In genomic region chr2:73987948-73988700, GRCh38 we compare ENCODE assay signal across 10 cellular contexts. TPM values are rescaled to one million over a fixed set of nuclear protein-coding genes. Genes with fewer than 3 reads are reported as not detected.
DNase-seq lines count a peak whose midpoint lies in the region; ATAC-seq and TF ChIP-seq lines count a peak whose summit lies in the region.
"Had no signal": no experiment of that assay in that cellular context is flagged by ENCODE, and none has a peak within 500 bp of the region (broad histone marks: within the 10 kb centered on the region; RNA-seq: fewer than 3 reads in every experiment).

No MANE protein-coding gene starts in this region.

- peaks cover 13% of the 10 kb centered on the region for H3K9me3 Mint-ChIP-seq in activated naive CD4-positive, alpha-beta T cell treated with anti-CD3 and anti-CD28 coated beads, Interleukin-2, amount 10 ng/mL, durations not matched to agents 7 days and 5 days
- H3K9me3 Mint-ChIP-seq in activated naive CD8-positive, alpha-beta T cell treated with anti-CD3 and anti-CD28 coated beads, Interleukin-2, amount 50 U/mL, for 24 hours = peaks cover 9% of the 10 kb centered on the region

- H3K27me3 ChIP-seq in lung (ENCODE audit: control insufficient read depth, insufficient read depth) = no peaks in the 10 kb centered on the region
- no peaks in the 10 kb centered on the region for H3K27me3 ChIP-seq in thyroid gland
- no peaks in the 10 kb centered on the region for H3K27me3 ChIP-seq in SJCRH30
- H3K27me3 ChIP-seq: cardiac muscle cell had no signal

- H3K4me3 ChIP-seq in lung (peak overlapping the region; percentile 26), thyroid gland (replicated peaks in 1 of 3) (peak overlapping the region in 1 of 3 donors; percentile 23), SJCRH30 (no peak overlapping the region)
- H3K4me3 ChIP-seq: cardiac muscle cell had no signal

- H3K36me3 Mint-ChIP-seq in activated naive CD4-positive, alpha-beta T cell treated with anti-CD3 and anti-CD28 coated beads, Interleukin-2, amount 10 ng/mL, durations not matched to agents 7 days and 5 days = peaks cover 64% of the 10 kb centered on the region
- H3K36me3 Mint-ChIP-seq in activated naive CD8-positive, alpha-beta T cell treated with anti-CD3 and anti-CD28 coated beads, Interleukin-2, amount 50 U/mL, for 24 hours (ENCODE audit: low read depth) = peaks cover 55% of the 10 kb centered on the region

- H3K4me1 ChIP-seq in lung (ENCODE audit: control insufficient read depth in 2 of 2, insufficient read depth in 2 of 2, low read length in 2 of 2) = peaks cover 13 to 27% of the 10 kb centered on the region in 2 donors
- peaks cover 32 to 51% of the 10 kb centered on the region in 2 donors for H3K4me1 ChIP-seq in thyroid gland
- H3K4me1 ChIP-seq in SJCRH30 = peaks cover 18% of the 10 kb centered on the region

- H3K9me3 ChIP-seq in lung (ENCODE audit: control insufficient read depth in 2 of 2, insufficient read depth in 1 of 2, low read length in 1 of 2) (no peaks in the 10 kb centered on the region), thyroid gland (no peaks in the 10 kb centered on the region), SJCRH30 (replicated peaks) (no peaks in the 10 kb centered on the region)

- intact Hi-C loops in thyroid gland (cut with DNase I) = loop anchor here (10.0 kb wide), 1 partner anchor 153 kb away; no protein-coding TSS in a partner anchor

- CTCF ChIA-PET in activated naive CD4-positive, alpha-beta T cell treated with anti-CD3 and anti-CD28 coated beads, Interleukin-2, amount 10 ng/mL, durations not matched to agents 7 days and 5 days (lab: Charles Lee) = interaction anchor here (0.6 to 3.2 kb wide), 19 partner anchors 9 to 165 kb away, joined by 3 to 50 read pairs (median 6); partner anchors contain the start of genes BOLA3 and STAMBP

- no peak overlapping the region for H3K27ac Mint-ChIP-seq in activated naive CD4-positive, alpha-beta T cell treated with anti-CD3 and anti-CD28 coated beads, Interleukin-2, amount 10 ng/mL, durations not matched to agents 7 days and 5 days
- no peak overlapping the region for H3K27ac Mint-ChIP-seq in activated naive CD8-positive, alpha-beta T cell treated with anti-CD3 and anti-CD28 coated beads, Interleukin-2, amount 50 U/mL, for 24 hours

- H3K4me3 Mint-ChIP-seq in activated naive CD4-positive, alpha-beta T cell treated with anti-CD3 and anti-CD28 coated beads, Interleukin-2, amount 10 ng/mL, durations not matched to agents 7 days and 5 days = peak overlapping the region; percentile 77
- peak overlapping the region; percentile 86 for H3K4me3 Mint-ChIP-seq in activated naive CD8-positive, alpha-beta T cell treated with anti-CD3 and anti-CD28 coated beads, Interleukin-2, amount 50 U/mL, for 24 hours

- no peak for TF ChIP-seq CTCF in lung (IDR thresholded peaks at IDR 0.05; ENCODE audit: control extremely low read depth, extremely low read depth)
- TF ChIP-seq CTCF in thyroid gland (IDR thresholded peaks at IDR 0.05) = no peak

- peaks cover 15% of the 10 kb centered on the region for H3K27me3 Mint-ChIP-seq in activated naive CD4-positive, alpha-beta T cell treated with anti-CD3 and anti-CD28 coated beads, Interleukin-2, amount 10 ng/mL, durations not matched to agents 7 days and 5 days
- H3K27me3 Mint-ChIP-seq in activated naive CD8-positive, alpha-beta T cell treated with anti-CD3 and anti-CD28 coated beads, Interleukin-2, amount 50 U/mL, for 24 hours = no peaks in the 10 kb centered on the region

- TF ChIP-seq POLR2A in thyroid gland (IDR thresholded peaks at IDR 0.05) = no peak

- no peak for DNase-seq in activated naive CD4-positive, alpha-beta T cell treated with anti-CD3 and anti-CD28 coated beads, Interleukin-2, amount 10 ng/mL, durations not matched to agents 7 days and 5 days
- DNase-seq in activated naive CD4-positive, alpha-beta T cell treated with Interleukin-2 at 50 U/mL for 16 hours = no peak
- DNase-seq in activated naive CD8-positive, alpha-beta T cell treated with anti-CD3 and anti-CD28 coated beads, Interleukin-2, amount 50 U/mL, for 24 hours = no peak
- DNase-seq in lung (ENCODE audit: low spot score) = peak; percentile 54
- DNase-seq in thyroid gland = peak; percentile 74 to 80
- DNase-seq in SJCRH30 = no peak
- DNase-seq: COR-L47 had no signal

- H3K36me3 ChIP-seq in lung (ENCODE audit: control insufficient read depth in 2 of 2, insufficient read depth in 2 of 2, low read length in 2 of 2) (peaks cover 2 to 9% of the 10 kb centered on the region in 2 donors), thyroid gland (no peaks in the 10 kb centered on the region), SJCRH30 (peaks cover 41% of the 10 kb centered on the region)
- H3K36me3 ChIP-seq: cardiac muscle cell had no signal

- no peak for ATAC-seq in activated naive CD8-positive, alpha-beta T cell treated with anti-CD3 and anti-CD28 coated beads, Interleukin-2, amount 50 U/mL, for 24 hours
- ATAC-seq in lung (ENCODE audit: insufficient read depth, low FRiP score) = no peak
- ATAC-seq in GM18502 (IDR thresholded peaks at IDR 0.05; ENCODE audit: poor library complexity, unreplicated experiment) = no peak
- ATAC-seq in HG02870 (IDR thresholded peaks at IDR 0.05; ENCODE audit: unreplicated experiment) = no peak

- H3K4me1 Mint-ChIP-seq in activated naive CD4-positive, alpha-beta T cell treated with anti-CD3 and anti-CD28 coated beads, Interleukin-2, amount 10 ng/mL, durations not matched to agents 7 days and 5 days = peaks cover 67% of the 10 kb centered on the region
- peaks cover 77% of the 10 kb centered on the region for H3K4me1 Mint-ChIP-seq in activated naive CD8-positive, alpha-beta T cell treated with anti-CD3 and anti-CD28 coated beads, Interleukin-2, amount 50 U/mL, for 24 hours

- H3K27ac ChIP-seq in lung (ENCODE audit: low read depth in 1 of 2, low read length in 1 of 2) = peak overlapping the region in 1 of 2 donors; percentile 5
- H3K27ac ChIP-seq in thyroid gland = no peak overlapping the region
- no peak overlapping the region for H3K27ac ChIP-seq in SJCRH30
- H3K27ac ChIP-seq: cardiac muscle cell had no signal

- 46 to 69% methylated on average over 10 of the region's 10 CpGs for WGBS in lung, 2 donors
- WGBS in thyroid gland, 2 donors = 47 to 50% methylated on average over 10 of the region's 10 CpGs

RNA-seq across cellular contexts. Expression of gene TET3, which starts 3.4 kb away (rescaled TPM):
- total RNA-seq in lung = 10 to 100 TPM; 19.2 to 26.9 TPM
- 10 to 100 TPM in 1 of 2 donors, 1 to 10 TPM in 1; 4.6 to 10.0 TPM for polyA plus RNA-seq in lung
- 10 to 100 TPM in 1 of 4 donors, 1 to 10 TPM in 3; 6.4 to 10.8 (median 7.5) TPM for total RNA-seq in thyroid gland
- 13.6 and 16.3 TPM in 2 replicates for total RNA-seq in SJCRH30 (2014; rRNA removed; shearing (Covaris generic))

Comparison
In these comparisons a context has a peak if more than half of its experiments do, and no peak if none do; other contexts are left out.
1. DNase-seq: peak in lung (single experiment) and thyroid gland (2 of 2); none in activated naive CD4-positive, alpha-beta T cell treated with anti-CD3 and anti-CD28 coated beads, Interleukin-2, amount 10 ng/mL, durations not matched to agents 7 days and 5 days (single experiment), activated naive CD4-positive, alpha-beta T cell treated with Interleukin-2 at 50 U/mL for 16 hours (single experiment), activated naive CD8-positive, alpha-beta T cell treated with anti-CD3 and anti-CD28 coated beads, Interleukin-2, amount 50 U/mL, for 24 hours (single experiment) and SJCRH30 (0 of 2).